20 cellular contexts compared by ENCODE assay signal in the genomic region with DNA sequence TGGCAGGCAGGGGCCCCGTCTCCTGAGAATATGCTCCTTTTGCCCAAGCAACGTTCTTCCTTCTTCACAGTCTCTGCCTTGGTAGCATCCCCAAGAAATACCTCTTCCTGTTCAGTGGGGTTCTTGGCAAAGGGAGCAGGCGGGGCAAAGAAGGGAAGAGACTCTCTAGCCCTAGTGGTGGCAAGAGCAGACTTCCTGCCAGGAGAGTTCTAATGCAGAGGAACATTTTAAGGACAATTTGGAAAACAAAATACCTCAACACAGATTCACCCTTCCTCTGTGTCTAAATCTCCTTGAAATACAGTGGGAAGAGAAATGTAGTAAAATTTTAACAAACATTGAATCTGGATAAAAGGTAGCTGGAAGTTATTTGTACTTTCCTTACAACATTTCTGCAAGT. TPM values are rescaled to one million over a fixed set of nuclear protein-coding genes. Genes with fewer than 3 reads are reported as not detected.
"Had no signal": no experiment of that assay in that cellular context is flagged by ENCODE, and none has a peak within 500 bp of the region (broad histone marks: within the 10 kb centered on the region; RNA-seq: fewer than 3 reads in every experiment).

TSS of gene CLEC5A (minus strand) at position 101 of the 400 bp plus-strand sequence. CDS start 682 bp downstream, outside the sequence.

- H3K27me3 ChIP-seq: ascending aorta, transverse colon had no signal

- DNase-seq: activated CD4-positive, alpha-beta T cell treated with anti-CD3 and anti-CD28 coated beads, Interleukin-2, amount 10 ng/mL, durations not matched to agents 7 days and 5 days; activated CD8-positive, alpha-beta memory T cell treated with anti-CD3 and anti-CD28 coated beads, Interleukin-2, amount 50 U/mL, for 4 hours; activated effector memory CD4-positive, alpha-beta T cell treated with anti-CD3 and anti-CD28 coated beads, Interleukin-2, amount 50 U/mL, for 16 hours; activated naive CD4-positive, alpha-beta T cell treated with anti-CD3 and anti-CD28 coated beads, Interleukin-2, amount 50 U/mL, for 16 hours; activated T-cell treated with anti-CD3 and anti-CD28 coated beads, Interleukin-2, amount 50 U/mL, for 48 hours; cerebellar nuclear complex; cortex of kidney; effector CD4-positive, alpha-beta T cell; foreskin melanocyte; hypothalamus; islet precursor cell; naive B cell; T-cell; T-helper 9 cell; transverse colon had no signal

- ATAC-seq: T-cell had no signal

- H3K27ac ChIP-seq: ascending aorta, transverse colon had no signal

- H3K4me3 ChIP-seq: ascending aorta, transverse colon had no signal

- H3K4me1 ChIP-seq: ascending aorta, transverse colon had no signal

- H3K36me3 ChIP-seq: ascending aorta, transverse colon had no signal

- H3K9me3 ChIP-seq: ascending aorta, transverse colon had no signal

RNA-seq across cellular contexts. Expression of gene CLEC5A, which starts in this region (rescaled TPM):
- total RNA-seq: activated CD4-positive, alpha-beta T cell treated with anti-CD3 and anti-CD28 coated beads, Interleukin-2, amount 10 ng/mL, durations not matched to agents 7 days and 5 days; fibroblast of lung; neural crest cell; osteoblast; progenitor cell of endocrine pancreas; T-cell had no signal
- polyA plus RNA-seq: fibroblast of lung had no signal
